ENCODE assay signal across 22 cellular contexts in the genomic region with DNA sequence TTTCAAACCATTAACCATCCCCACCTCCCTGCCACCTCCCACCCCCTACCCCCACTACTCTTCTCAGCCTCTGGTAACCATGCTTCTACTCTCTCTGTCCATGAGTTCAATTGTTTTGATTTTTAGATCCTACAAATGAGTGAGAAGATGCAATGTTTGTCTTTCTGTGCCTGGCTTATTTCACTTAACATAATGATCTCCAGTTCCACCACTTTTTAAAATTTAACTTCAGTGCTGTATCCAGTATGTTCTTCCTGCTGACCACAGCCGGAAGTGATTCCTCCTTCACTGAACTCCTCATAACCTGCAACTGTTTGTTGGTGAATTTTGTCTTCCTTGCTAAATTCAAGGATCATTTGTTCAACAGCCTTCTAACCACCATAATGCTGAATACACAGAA.
"Had no signal": no experiment of that assay in that cellular context is flagged by ENCODE, and none has a peak within 500 bp of the region (broad histone marks: within the 10 kb centered on the region; RNA-seq: fewer than 3 reads in every experiment).

No MANE protein-coding gene starts in this region.

- ATAC-seq: esophagus mucosa; left colon; natural killer cell treated with Interleukin-12 subunit alpha and Interleukin-12 subunit beta and Interleukin-15 and Interleukin-18, amount 100 ng/mL, for 72 hours; pancreas; right lobe of liver; stimulated activated effector memory CD8-positive, alpha-beta T cell treated with anti-CD3 and anti-CD28 coated beads, Interleukin-12 subunit alpha, Interleukin-12 subunit beta, amount 100 ng/mL, for 72 hours had no signal

- H3K27ac ChIP-seq: coronary artery, pancreas, prostate gland, tibial artery, upper lobe of left lung, uterus had no signal

- H3K4me3 ChIP-seq: coronary artery, pancreas, prostate gland, right lobe of liver, tibial artery, upper lobe of left lung, uterus had no signal

- H3K9me3 ChIP-seq: pancreas, prostate gland, right lobe of liver, tibial artery, upper lobe of left lung, uterus had no signal

- FAIRE-seq: keratinocyte, pancreas had no signal

- H3K4me1 ChIP-seq: prostate gland had no signal

- DNase-seq: dorsolateral prefrontal cortex; effector CD8-positive, alpha-beta T cell; immature natural killer cell; left colon; mammary epithelial cell; occipital lobe; pancreas; retina; right lobe of liver; stimulated activated CD4-positive, alpha-beta T cell treated with anti-CD3 and anti-CD28 coated beads, Interleukin-4, amount 100 ng/mL, for 1 hour; stimulated activated CD8-positive, alpha-beta memory T cell treated with anti-CD3 and anti-CD28 coated beads, Interleukin-4, amount 100 ng/mL, for 48 hours; tibial artery; upper lobe of left lung; uterus had no signal

- H3K9me3 Mint-ChIP-seq: immature natural killer cell; mesothelial cell of epicardium; natural killer cell treated with Interleukin-12 subunit alpha and Interleukin-12 subunit beta and Interleukin-15 and Interleukin-18, amount 100 ng/mL, for 72 hours; stimulated activated effector memory CD8-positive, alpha-beta T cell treated with anti-CD3 and anti-CD28 coated beads, Interleukin-12 subunit alpha, Interleukin-12 subunit beta, amount 100 ng/mL, for 72 hours; stimulated activated naive CD8-positive, alpha-beta T cell treated with anti-CD3 and anti-CD28 coated beads, Interleukin-15, Interleukin-2, amounts not matched to agents 100 ng/mL and 50 ng/mL, for 24 hours had no signal

- H3K4me1 Mint-ChIP-seq: stimulated activated effector memory CD8-positive, alpha-beta T cell treated with anti-CD3 and anti-CD28 coated beads, Interleukin-12 subunit alpha, Interleukin-12 subunit beta, amount 100 ng/mL, for 72 hours had no signal

- H3K4me3 Mint-ChIP-seq: immature natural killer cell; mesothelial cell of epicardium; natural killer cell treated with Interleukin-12 subunit alpha and Interleukin-12 subunit beta and Interleukin-15 and Interleukin-18, amount 100 ng/mL, for 72 hours; stimulated activated effector memory CD8-positive, alpha-beta T cell treated with anti-CD3 and anti-CD28 coated beads, Interleukin-12 subunit alpha, Interleukin-12 subunit beta, amount 100 ng/mL, for 72 hours; stimulated activated naive CD8-positive, alpha-beta T cell treated with anti-CD3 and anti-CD28 coated beads, Interleukin-15, Interleukin-2, amounts not matched to agents 100 ng/mL and 50 ng/mL, for 24 hours had no signal

- H3K27ac Mint-ChIP-seq: immature natural killer cell; mesothelial cell of epicardium; natural killer cell treated with Interleukin-12 subunit alpha and Interleukin-12 subunit beta and Interleukin-15 and Interleukin-18, amount 100 ng/mL, for 72 hours; stimulated activated effector memory CD8-positive, alpha-beta T cell treated with anti-CD3 and anti-CD28 coated beads, Interleukin-12 subunit alpha, Interleukin-12 subunit beta, amount 100 ng/mL, for 72 hours; stimulated activated naive CD8-positive, alpha-beta T cell treated with anti-CD3 and anti-CD28 coated beads, Interleukin-15, Interleukin-2, amounts not matched to agents 100 ng/mL and 50 ng/mL, for 24 hours had no signal

- H3K36me3 Mint-ChIP-seq: immature natural killer cell; mesothelial cell of epicardium; natural killer cell treated with Interleukin-12 subunit alpha and Interleukin-12 subunit beta and Interleukin-15 and Interleukin-18, amount 100 ng/mL, for 72 hours; stimulated activated effector memory CD8-positive, alpha-beta T cell treated with anti-CD3 and anti-CD28 coated beads, Interleukin-12 subunit alpha, Interleukin-12 subunit beta, amount 100 ng/mL, for 72 hours had no signal
